8 cellular contexts compared by ENCODE assay signal in genomic region chr22:29480512-29481264, GRCh38. TPM values are rescaled to one million over a fixed set of nuclear protein-coding genes. Genes with fewer than 3 reads are reported as not detected.
A peak's percentile ranks its signal among the peaks of the same experiment; 100 is the strongest.
DNase-seq lines count a peak whose midpoint lies in the region; ATAC-seq and TF ChIP-seq lines count a peak whose summit lies in the region.

No MANE protein-coding gene starts in this region.

- WGBS in gastroesophageal sphincter (ENCODE audit: low coverage in 1 of 2), 2 donors: no CpG with 5 or more reads among the region's 107 CpGs
- WGBS in prostate gland: 9% methylated on average over 55 of the region's 107 CpGs

- TF ChIP-seq POLR2A in gastroesophageal sphincter (IDR thresholded peaks at IDR 0.05) (no peak), prostate gland (IDR thresholded peaks at IDR 0.05) (no peak)

- TF ChIP-seq EP300 in gastroesophageal sphincter (IDR thresholded peaks at IDR 0.05): no peak

- H3K27ac ChIP-seq in gastroesophageal sphincter: no peak overlapping the region
- H3K27ac ChIP-seq in prostate gland: peak overlapping the region in 1 of 2 donors; percentile 23

- DNase-seq in activated T-helper 1 cell treated with anti-CD3 and anti-CD28 coated beads, Interleukin-12 subunit alpha, Interleukin-12 subunit beta, Interleukin-2, Interleukin-4 antibody, amounts not matched to agents 30 ng/mL and 10 ng/mL and 1 ng/mL, durations not matched to agents 14 hours and 24 hours and 36 hours (ENCODE audit: low spot score): peak; percentile 38
- DNase-seq in prostate gland (ENCODE audit: low spot score) (no peak), NCI-H2171 (lab: John Stamatoyannopoulos, UW) (no peak), DMS79 treated with DMSO at 0.1 percent for 48 hours (lab: John Stamatoyannopoulos, UW) (no peak)

- peaks cover 0 to 36% (median 15%) of the 10 kb centered on the region in 3 donors for H3K4me1 ChIP-seq in gastroesophageal sphincter
- H3K4me1 ChIP-seq in prostate gland (replicated peaks): peaks cover 4% of the 10 kb centered on the region

- intact Hi-C loops in activated T-helper 1 cell treated with anti-CD3 and anti-CD28 coated beads, Interleukin-12 subunit alpha, Interleukin-12 subunit beta, Interleukin-2, Interleukin-4 antibody, amounts not matched to agents 30 ng/mL and 10 ng/mL and 1 ng/mL, durations not matched to agents 14 hours and 24 hours and 36 hours (cut with micrococcal nuclease): no loop called here
- intact Hi-C loops in prostate gland (cut with DNase I): no loop called here

- H3K4me1 Mint-ChIP-seq in IgD-negative memory B cell: peaks cover 19 to 32% (median 24%) of the 10 kb centered on the region in 3 donors
- H3K4me1 Mint-ChIP-seq in activated T-helper 1 cell treated with anti-CD3 and anti-CD28 coated beads, Interleukin-12 subunit alpha, Interleukin-12 subunit beta, Interleukin-2, Interleukin-4 antibody, amounts not matched to agents 30 ng/mL and 10 ng/mL and 1 ng/mL, durations not matched to agents 14 hours and 24 hours and 36 hours (ENCODE audit: low read depth): peaks cover 11% of the 10 kb centered on the region

- H3K27me3 ChIP-seq in gastroesophageal sphincter (peaks cover 77% of the 10 kb centered on the region), prostate gland (replicated peaks; ENCODE audit: insufficient read depth) (peaks cover 7% of the 10 kb centered on the region)

- TF ChIP-seq CTCF in gastroesophageal sphincter (IDR thresholded peaks at IDR 0.05): no peak
- peak in 1 of 4 experiments; percentile 9 for TF ChIP-seq CTCF in prostate gland (IDR thresholded peaks at IDR 0.05)

- H3K9me3 ChIP-seq in gastroesophageal sphincter: peaks cover 0 to 9% (median 0%) of the 10 kb centered on the region in 3 donors
- no peaks in the 10 kb centered on the region for H3K9me3 ChIP-seq in prostate gland

- H3K27ac Mint-ChIP-seq in IgD-negative memory B cell: peak overlapping the region in 1 of 3 donors; percentile 85
- H3K27ac Mint-ChIP-seq in activated T-helper 1 cell treated with anti-CD3 and anti-CD28 coated beads, Interleukin-12 subunit alpha, Interleukin-12 subunit beta, Interleukin-2, Interleukin-4 antibody, amounts not matched to agents 30 ng/mL and 10 ng/mL and 1 ng/mL, durations not matched to agents 14 hours and 24 hours and 36 hours: no peak overlapping the region

- H3K4me3 Mint-ChIP-seq in IgD-negative memory B cell: peak overlapping the region in 3 of 4 donors; percentile 52 to 87 (median 70)
- peak overlapping the region; percentile 64 for H3K4me3 Mint-ChIP-seq in activated T-helper 1 cell treated with anti-CD3 and anti-CD28 coated beads, Interleukin-12 subunit alpha, Interleukin-12 subunit beta, Interleukin-2, Interleukin-4 antibody, amounts not matched to agents 30 ng/mL and 10 ng/mL and 1 ng/mL, durations not matched to agents 14 hours and 24 hours and 36 hours

- H3K36me3 ChIP-seq in gastroesophageal sphincter: peaks cover 0 to 4% of the 10 kb centered on the region in 2 donors
- H3K36me3 ChIP-seq in prostate gland: no peaks in the 10 kb centered on the region

- H3K36me3 Mint-ChIP-seq in IgD-negative memory B cell: no peaks in the 10 kb centered on the region
- H3K36me3 Mint-ChIP-seq in activated T-helper 1 cell treated with anti-CD3 and anti-CD28 coated beads, Interleukin-12 subunit alpha, Interleukin-12 subunit beta, Interleukin-2, Interleukin-4 antibody, amounts not matched to agents 30 ng/mL and 10 ng/mL and 1 ng/mL, durations not matched to agents 14 hours and 24 hours and 36 hours (ENCODE audit: low read depth): no peaks in the 10 kb centered on the region

- H3K4me3 ChIP-seq in gastroesophageal sphincter (peak overlapping the region in 1 of 2 donors; percentile 30), prostate gland (peak overlapping the region; percentile 36 to 38)

- peaks cover 43% of the 10 kb centered on the region for H3K27me3 Mint-ChIP-seq in IgD-negative memory B cell
- peaks cover 41% of the 10 kb centered on the region for H3K27me3 Mint-ChIP-seq in activated T-helper 1 cell treated with anti-CD3 and anti-CD28 coated beads, Interleukin-12 subunit alpha, Interleukin-12 subunit beta, Interleukin-2, Interleukin-4 antibody, amounts not matched to agents 30 ng/mL and 10 ng/mL and 1 ng/mL, durations not matched to agents 14 hours and 24 hours and 36 hours (ENCODE audit: insufficient read depth)

- ATAC-seq in gastroesophageal sphincter (peak; percentile 38), HG02759 (IDR thresholded peaks at IDR 0.05; ENCODE audit: unreplicated experiment) (no peak), GM21529 (IDR thresholded peaks at IDR 0.05; ENCODE audit: unreplicated experiment) (no peak)

- H3K9me3 Mint-ChIP-seq in IgD-negative memory B cell: peaks cover 0 to 2% (median 0%) of the 10 kb centered on the region in 3 donors
- H3K9me3 Mint-ChIP-seq in activated T-helper 1 cell treated with anti-CD3 and anti-CD28 coated beads, Interleukin-12 subunit alpha, Interleukin-12 subunit beta, Interleukin-2, Interleukin-4 antibody, amounts not matched to agents 30 ng/mL and 10 ng/mL and 1 ng/mL, durations not matched to agents 14 hours and 24 hours and 36 hours: no peaks in the 10 kb centered on the region

RNA-seq across cellular contexts. Expression of gene NEFH, which starts 0.7 kb away (rescaled TPM):
- 0.98 TPM for polyA plus RNA-seq in IgD-negative memory B cell
- 8.4 TPM in 2 replicates for total RNA-seq in activated T-helper 1 cell treated with anti-CD3 and anti-CD28 coated beads, Interleukin-12 subunit alpha, Interleukin-12 subunit beta, Interleukin-2, Interleukin-4 antibody, amounts not matched to agents 30 ng/mL and 10 ng/mL and 1 ng/mL, durations not matched to agents 14 hours and 24 hours and 36 hours
- total RNA-seq in gastroesophageal sphincter (1 to 10 TPM in 2 of 4 donors, under 1 TPM in 2; 0.62 to 1.3 (median 1.1) TPM), prostate gland (100 to 1,000 TPM; 149 to 887 TPM)

RNA-seq across cellular contexts. Expression of gene RFPL1, which starts 42.3 kb away (rescaled TPM):
- not detected for polyA plus RNA-seq in IgD-negative memory B cell
- total RNA-seq in activated T-helper 1 cell treated with anti-CD3 and anti-CD28 coated beads, Interleukin-12 subunit alpha, Interleukin-12 subunit beta, Interleukin-2, Interleukin-4 antibody, amounts not matched to agents 30 ng/mL and 10 ng/mL and 1 ng/mL, durations not matched to agents 14 hours and 24 hours and 36 hours: not detected in 2 replicates
- total RNA-seq in gastroesophageal sphincter (not detected), prostate gland (1 to 10 TPM in 1 of 2 donors, not detected in 1; 1.7 TPM)

Comparison
In these comparisons a context has a peak if more than half of its experiments do, and no peak if none do; other contexts are left out.
1. RNA of gene NEFH, which starts 0.7 kb away (total RNA-seq): 149 to 887 TPM in prostate gland; 8.4 TPM in activated T-helper 1 cell treated with anti-CD3 and anti-CD28 coated beads, Interleukin-12 subunit alpha, Interleukin-12 subunit beta, Interleukin-2, Interleukin-4 antibody, amounts not matched to agents 30 ng/mL and 10 ng/mL and 1 ng/mL, durations not matched to agents 14 hours and 24 hours and 36 hours and 0.62 to 1.3 TPM in gastroesophageal sphincter; every median in the first group is over 10 times any median in the second.